In genomic region chr9:136110082-136111061, GRCh38 we compare ENCODE assay signal across 8 cellular contexts. TPM values are rescaled to one million over a fixed set of nuclear protein-coding genes. Genes with fewer than 3 reads are reported as not detected.
A peak's percentile ranks its signal among the peaks of the same experiment; 100 is the strongest.
DNase-seq lines count a peak whose midpoint lies in the region; ATAC-seq and TF ChIP-seq lines count a peak whose summit lies in the region.

No MANE protein-coding gene starts in this region.

- H3K27ac ChIP-seq in MM.1S (ENCODE audit: low read length) (peak overlapping the region; percentile 33; the same call in 1 of the 2 replicates), angular gyrus (ENCODE audit: low read depth, low read length) (peak overlapping the region; percentile 32)

- peaks cover 6% of the 10 kb centered on the region; the same call in 1 of the 2 replicates for H3K27me3 ChIP-seq in MM.1S (replicated peaks; ENCODE audit: insufficient read depth, low read length)

- H3K4me3 Mint-ChIP-seq in immature natural killer cell: peak overlapping the region; percentile 80 to 86 (median 86)

- H3K9ac ChIP-seq in MM.1S (ENCODE audit: low read length): peak overlapping the region; percentile 49; the same call in 1 of the 2 replicates

- H3K4me1 Mint-ChIP-seq in immature natural killer cell: peaks cover 58 to 63% of the 10 kb centered on the region in 2 donors

- H3K79me2 ChIP-seq in MM.1S (ENCODE audit: low read length): no peaks in the 10 kb centered on the region

- no peaks in the 10 kb centered on the region for H3K36me3 Mint-ChIP-seq in immature natural killer cell

- H3K9me3 ChIP-seq in MM.1S (replicated peaks; ENCODE audit: insufficient read depth, low read length): no peaks in the 10 kb centered on the region

- peaks cover 4% of the 10 kb centered on the region; the same call in 1 of the 2 replicates for H3F3A ChIP-seq in MM.1S (ENCODE audit: insufficient read depth, low read length)

- peaks cover 0 to 20% (median 6%) of the 10 kb centered on the region in 3 donors for H3K27me3 Mint-ChIP-seq in immature natural killer cell (ENCODE audit: low read depth in 3 of 3)

- H3K9me3 Mint-ChIP-seq in immature natural killer cell: no peaks in the 10 kb centered on the region

- peak overlapping the region; percentile 44 for H3K4me3 ChIP-seq in MM.1S (ENCODE audit: low read length)

- DNase-seq in GM10248 (ENCODE audit: extremely low spot score) (no peak), MM.1S (no peak), immature natural killer cell (peak in 1 of 3 donors; percentile 35), 8988T (no peak), GM19240 (ENCODE audit: insufficient read length, low spot score) (no peak), SKM-1 (lab: John Stamatoyannopoulos, UW; ENCODE audit: unreplicated experiment) (no peak)
- peak; percentile 62 for DNase-seq in stimulated activated naive CD8-positive, alpha-beta T cell treated with anti-CD3 and anti-CD28 coated beads, Interleukin-15, Interleukin-2, amounts not matched to agents 100 U/mL and 50 U/mL, for 24 hours

- H3K36me3 ChIP-seq in MM.1S (replicated peaks; ENCODE audit: insufficient read depth, low read length): no peaks in the 10 kb centered on the region

- CTCF ChIA-PET in GM10248 (lab: Yijun Ruan, JAX): interaction anchor here (1.3 to 4.4 kb wide), 7 partner anchors 8 to 143 kb away, joined by 3 to 30 read pairs (median 7); partner anchors contain the start of gene TMEM250

- no peaks in the 10 kb centered on the region for H4K20me1 ChIP-seq in MM.1S (ENCODE audit: insufficient read depth, low read length)

- H3K4me2 ChIP-seq in MM.1S (ENCODE audit: low read depth, low read length): peak overlapping the region; percentile 85

- peaks cover 14% of the 10 kb centered on the region for H3K4me1 ChIP-seq in MM.1S (ENCODE audit: low read length)

- ATAC-seq in stimulated activated naive CD8-positive, alpha-beta T cell treated with anti-CD3 and anti-CD28 coated beads, Interleukin-15, Interleukin-2, amounts not matched to agents 100 U/mL and 50 U/mL, for 24 hours: peak; percentile 10

- POLR2A ChIA-PET in GM10248 (lab: Yijun Ruan, JAX): interaction anchor here (0.9 kb wide), 1 partner anchor 18 kb away, joined by 3 read pairs; no protein-coding TSS in a partner anchor

- TF ChIP-seq CTCF in GM10248 (IDR thresholded peaks at IDR 0.05; ENCODE audit: control extremely low read depth, extremely low read depth, low read depth, missing control alignments) (peak; percentile 38), MM.1S (IDR thresholded peaks at IDR 0.05; ENCODE audit: low read length) (no peak)

- H3K27ac Mint-ChIP-seq in immature natural killer cell: peak overlapping the region; percentile 62 to 86 (median 76)

- H3K9me2 ChIP-seq in MM.1S (replicated peaks; ENCODE audit: insufficient read depth, low read length): no peaks in the 10 kb centered on the region

- H2AFZ ChIP-seq in MM.1S (ENCODE audit: low read length): peak overlapping the region; percentile 80

RNA-seq across cellular contexts. Expression of gene TMEM250, which starts 8.3 kb away (rescaled TPM):
- 10 to 100 TPM; 44.3 to 78.6 (median 44.6) TPM for polyA plus RNA-seq in immature natural killer cell

RNA-seq across cellular contexts. Expression of gene NACC2, which starts 15.3 kb away (rescaled TPM):
- polyA plus RNA-seq in immature natural killer cell: 1 to 10 TPM; 2.1 to 6.2 (median 2.8) TPM
